ENCODE assay signal across 31 cellular contexts in the genomic region with DNA sequence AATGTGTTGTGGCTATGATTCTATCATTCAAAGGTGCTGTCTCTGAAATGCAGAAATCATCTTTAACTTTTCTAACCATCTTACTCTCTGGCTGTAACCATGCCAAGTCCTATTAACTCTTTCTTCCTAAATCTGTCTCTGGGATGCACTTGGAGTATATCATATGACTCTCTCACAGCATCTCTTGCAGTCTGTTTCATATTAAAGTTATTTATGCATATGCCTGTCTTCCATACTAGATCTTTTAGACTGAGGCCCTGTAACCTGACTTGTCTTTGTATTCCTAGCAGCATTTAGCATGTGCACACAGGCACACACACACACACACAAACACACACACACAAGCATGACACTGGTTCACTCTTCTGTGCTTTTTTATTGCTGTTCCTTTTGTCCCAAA.
"Had no signal": no experiment of that assay in that cellular context is flagged by ENCODE, and none has a peak within 500 bp of the region (broad histone marks: within the 10 kb centered on the region; RNA-seq: fewer than 3 reads in every experiment).

No MANE protein-coding gene starts in this region.

- DNase-seq: activated B cell treated with CpG ODN at 0.5 μM for 24 hours; activated CD4-positive, alpha-beta memory T cell treated with anti-CD3 and anti-CD28 coated beads for 36 hours; activated CD4-positive, alpha-beta T cell treated with anti-CD3 and anti-CD28 coated beads for 4 hours; activated CD4-positive, alpha-beta T cell treated with anti-CD3 and anti-CD28 coated beads, Interleukin-2, amount 10 ng/mL, durations not matched to agents 24 days and 14 days; activated CD4-positive, alpha-beta T cell treated with anti-CD3 and anti-CD28 coated beads, Interleukin-2, amount 50 U/mL, for 1 hour; activated CD4-positive, alpha-beta T cell treated with anti-CD3 and anti-CD28 coated beads, Interleukin-2, amount 50 U/mL, for 4 hours; activated CD4-positive, CD25-positive, alpha-beta regulatory T cell treated with anti-CD3 and anti-CD28 coated beads, Interleukin-2, amount 50 U/mL, for 72 hours; activated CD8-positive, alpha-beta memory T cell treated with anti-CD3 and anti-CD28 coated beads, Interleukin-2, amount 50 U/mL, for 4 hours; activated CD8-positive, alpha-beta T cell treated with anti-CD3 and anti-CD28 coated beads for 36 hours; activated effector memory CD4-positive, alpha-beta T cell treated with anti-CD3 and anti-CD28 coated beads, Interleukin-2, amount 50 U/mL, for 16 hours; activated gamma-delta T cell treated with Interleukin-2 at 50 U/mL for 16 hours; activated naive CD4-positive, alpha-beta T cell; activated naive CD4-positive, alpha-beta T cell treated with anti-CD3 and anti-CD28 coated beads for 36 hours; activated naive CD4-positive, alpha-beta T cell treated with anti-CD3 and anti-CD28 coated beads, Interleukin-2, amount 50 U/mL, for 16 hours; activated naive CD8-positive, alpha-beta T cell treated with anti-CD3 and anti-CD28 coated beads for 36 hours; activated T-cell treated with anti-CD3 and anti-CD28 coated beads for 4 hours; activated T-cell treated with anti-CD3 and anti-CD28 coated beads, Interleukin-2, amount 50 U/mL, for 1 hour; activated T-cell treated with anti-CD3 and anti-CD28 coated beads, Interleukin-2, amount 50 U/mL, for 4 hours; activated T-cell treated with anti-CD3 and anti-CD28 coated beads, Interleukin-2, amount 50 U/mL, for 72 hours; adrenal gland; amniotic stem cell; aorta; body of pancreas; brain microvascular endothelial cell; central memory CD4-positive, alpha-beta T cell; T-helper 2 cell; T-helper 9 cell had no signal

- H3K4me1 ChIP-seq: adrenal gland, body of pancreas, breast epithelium had no signal

- H3K4me3 ChIP-seq: adrenal gland, body of pancreas, breast epithelium had no signal

- H3K27ac ChIP-seq: adrenal gland, body of pancreas, brain microvascular endothelial cell, breast epithelium, VCaP had no signal

- H3K9me3 ChIP-seq: adrenal gland, body of pancreas had no signal

- H3K36me3 ChIP-seq: adrenal gland, brain microvascular endothelial cell, breast epithelium had no signal

- ATAC-seq: activated CD8-positive, alpha-beta T cell treated with anti-CD3 and anti-CD28 coated beads for 36 hours; activated naive CD4-positive, alpha-beta T cell treated with anti-CD3 and anti-CD28 coated beads, Interleukin-2, amount 50 U/mL, for 72 hours; activated T-cell treated with anti-CD3 and anti-CD28 coated beads, Interleukin-2, amount 50 U/mL, for 4 hours; activated T-cell treated with anti-CD3 and anti-CD28 coated beads, Interleukin-2, amount 50 U/mL, for 72 hours; activated T-helper 17 cell treated with anti-CD3 and anti-CD28 coated beads, Interleukin-2, amount 50 U/mL, for 72 hours; body of pancreas had no signal

- H3K27me3 ChIP-seq: adrenal gland, body of pancreas, brain microvascular endothelial cell, breast epithelium had no signal
